8 cellular contexts compared by ENCODE assay signal in genomic region chr20:45470939-45471338, GRCh38. TPM values are rescaled to one million over a fixed set of nuclear protein-coding genes. Genes with fewer than 3 reads are reported as not detected.
DNase-seq lines count a peak whose midpoint lies in the region; ATAC-seq, FAIRE-seq and TF ChIP-seq lines count a peak whose summit lies in the region.

No MANE protein-coding gene starts in this region.

- H3K36me3 Mint-ChIP-seq in T-helper 2 cell treated with Interferon-gamma antibody and Interleukin-4, amounts not matched to agents 5 μg/mL and 100 μg/mL, for 36 hours (ENCODE audit: low read depth), result no peaks in the 10 kb centered on the region

- no peak overlapping the region for H3K27ac Mint-ChIP-seq in T-helper 2 cell treated with Interferon-gamma antibody and Interleukin-4, amounts not matched to agents 5 μg/mL and 100 μg/mL, for 36 hours

- FAIRE-seq in pancreas (lab: Jason Lieb, UNC), result no peak

- TF ChIP-seq CTCF in fibroblast of mammary gland (conservative IDR thresholded peaks at IDR 0.05; ENCODE audit: control insufficient read depth, insufficient read depth, low read depth, low read length), result peak; percentile 3
- TF ChIP-seq CTCF in pancreas (IDR thresholded peaks at IDR 0.05), result no peak

- H3K9me3 ChIP-seq in pancreas, result no peaks in the 10 kb centered on the region

- peaks cover 0 to 3% (median 0%) of the 10 kb centered on the region in 3 donors for H3K4me1 ChIP-seq in pancreas

- peak overlapping the region; percentile 21 for H3K4me3 Mint-ChIP-seq in T-helper 2 cell treated with Interferon-gamma antibody and Interleukin-4, amounts not matched to agents 5 μg/mL and 100 μg/mL, for 36 hours

- H3K27ac ChIP-seq in pancreas, result peak overlapping the region in 1 of 4 donors; percentile 59

- WGBS in pancreas, 2 donors, result 51% methylated on average over 10 of the region's 10 CpGs

- no peaks in the 10 kb centered on the region for H3K27me3 ChIP-seq in pancreas

- H3K36me3 ChIP-seq in pancreas, result no peaks in the 10 kb centered on the region

- no peaks in the 10 kb centered on the region for H3K9me3 Mint-ChIP-seq in T-helper 2 cell treated with Interferon-gamma antibody and Interleukin-4, amounts not matched to agents 5 μg/mL and 100 μg/mL, for 36 hours

- H3K4me3 ChIP-seq in fibroblast of mammary gland (ENCODE audit: control insufficient read depth, low read depth, low read length) (no peak overlapping the region), pancreas (peak overlapping the region in 3 of 4 donors; percentile 1 to 49 (median 45))

- no peak for DNase-seq in T-helper 2 cell treated with Interferon-gamma antibody and Interleukin-4, amounts not matched to agents 5 μg/mL and 100 μg/mL, for 36 hours (ENCODE audit: low spot score)
- no peak for DNase-seq in T-helper 2 cell
- DNase-seq in NCI-H2227 (lab: John Stamatoyannopoulos, UW; ENCODE audit: unreplicated experiment), result peak; percentile 31
- peak; percentile 6 for DNase-seq in fibroblast of mammary gland (ENCODE audit: low read depth)
- DNase-seq in pancreas, result no peak
- no peak for DNase-seq in NCI-H2029 (lab: John Stamatoyannopoulos, UW)
- DNase-seq in RPMI8226, result no peak

- H3K4me1 Mint-ChIP-seq in T-helper 2 cell treated with Interferon-gamma antibody and Interleukin-4, amounts not matched to agents 5 μg/mL and 100 μg/mL, for 36 hours (ENCODE audit: low read depth), result no peaks in the 10 kb centered on the region

- peak in 2 of 4 donors; percentile 1 to 11 for ATAC-seq in pancreas
- no peak for ATAC-seq in GM19351 (IDR thresholded peaks at IDR 0.05; ENCODE audit: unreplicated experiment)

- peaks cover 44% of the 10 kb centered on the region for H3K27me3 Mint-ChIP-seq in T-helper 2 cell treated with Interferon-gamma antibody and Interleukin-4, amounts not matched to agents 5 μg/mL and 100 μg/mL, for 36 hours (ENCODE audit: low read depth)

- intact Hi-C loops in pancreas (cut with DNase I), result no loop called here

RNA-seq across cellular contexts. Expression of gene WFDC2, which starts 1.4 kb away (rescaled TPM):
- total RNA-seq in pancreas, result 10 to 100 TPM in 3 of 6 donors, 1 to 10 TPM in 3; 5.0 to 49.5 (median 11.0) TPM
- 10 to 100 TPM; 16.7 to 21.4 TPM for polyA plus RNA-seq in pancreas

RNA-seq across cellular contexts. Expression of gene SPINT3, which starts 44.5 kb away (rescaled TPM):
- not detected for total RNA-seq in pancreas
- not detected for polyA plus RNA-seq in pancreas

RNA-seq across cellular contexts. Expression of gene PIGT, which starts 55.0 kb away (rescaled TPM):
- 10 to 100 TPM; 35.3 to 59.1 (median 46.2) TPM for total RNA-seq in pancreas
- polyA plus RNA-seq in pancreas, result 10 to 100 TPM; 60.7 to 69.1 TPM

Comparison
In these comparisons a context has a peak if more than half of its experiments do, and no peak if none do; other contexts are left out.
1. DNase-seq: peak in NCI-H2227 (single experiment) and fibroblast of mammary gland (single experiment); none in T-helper 2 cell treated with Interferon-gamma antibody and Interleukin-4, amounts not matched to agents 5 μg/mL and 100 μg/mL, for 36 hours (single experiment), T-helper 2 cell (0 of 5), pancreas (0 of 6), NCI-H2029 (single experiment) and RPMI8226 (single experiment).